31 cellular contexts compared by ENCODE assay signal in genomic region chr5:35600591-35600990, GRCh38. TPM values are rescaled to one million over a fixed set of nuclear protein-coding genes. Genes with fewer than 3 reads are reported as not detected.
A peak's percentile ranks its signal among the peaks of the same experiment; 100 is the strongest.
DNase-seq lines count a peak whose midpoint lies in the region; TF ChIP-seq lines count a peak whose summit lies in the region.
"Had no signal": no experiment of that assay in that cellular context is flagged by ENCODE, and none has a peak within 500 bp of the region (broad histone marks: within the 10 kb centered on the region; RNA-seq: fewer than 3 reads in every experiment).

No MANE protein-coding gene starts in this region.

- H3K27me3 Mint-ChIP-seq in endodermal cell (ENCODE audit: insufficient read depth) = peaks cover 24% of the 10 kb centered on the region

- H2BK120ac ChIP-seq in mesendoderm (ENCODE audit: low read depth, low read length) = no peak overlapping the region

- no peak overlapping the region for H3K9ac ChIP-seq in endodermal cell (ENCODE audit: extremely low read depth, low read length, poor library complexity, severe bottlenecking)
- no peak overlapping the region for H3K9ac ChIP-seq in mesendoderm (ENCODE audit: low read length)
- H3K9ac ChIP-seq: BLaER1; BLaER1 treated with 17β-estradiol and CSF1 and Interleukin-3, amounts not matched to agents 10 nM and 100 nM had no signal

- peak overlapping the region; percentile 46 for H3K27ac Mint-ChIP-seq in endodermal cell
- H3K27ac Mint-ChIP-seq: B cell; CD14-positive monocyte; CD4-positive, alpha-beta memory T cell; CD4-positive, alpha-beta T cell; CD4-positive, CD25-positive, alpha-beta regulatory T cell; CD8-positive, alpha-beta memory T cell; CD8-positive, alpha-beta T cell had no signal

- DNase-seq in endodermal cell = no peak
- peak; percentile 53 for DNase-seq in mesendoderm
- no peak for DNase-seq in effector memory CD4-positive, alpha-beta T cell
- no peak for DNase-seq in uterus
- DNase-seq: 8988T; ACHN; AML-193; BE2C; C1 segment of cervical spinal cord; Caco-2; Calu3; CD4-positive, alpha-beta memory T cell; CD4-positive, alpha-beta T cell; CD4-positive, CD25-positive, alpha-beta regulatory T cell; CD8-positive, alpha-beta memory T cell; CD8-positive, alpha-beta T cell; COR-L47; DMS 273 treated with DMSO at 0.1 percent for 48 hours; DMS153; DMS53; DMS79; DMS79 treated with DMSO at 0.1 percent for 48 hours; DND-41; EL had no signal

- H3K27ac ChIP-seq in endodermal cell (ENCODE audit: low read depth, low read length) = no peak overlapping the region
- H3K27ac ChIP-seq in mesendoderm (ENCODE audit: low read depth, low read length) = no peak overlapping the region
- no peak overlapping the region for H3K27ac ChIP-seq in effector memory CD4-positive, alpha-beta T cell (ENCODE audit: insufficient read depth, low read length, poor library complexity, severe bottlenecking)
- no peak overlapping the region for H3K27ac ChIP-seq in uterus
- H3K27ac ChIP-seq: 22Rv1; A549; BLaER1; BLaER1 treated with 17β-estradiol and CSF1 and Interleukin-3, amounts not matched to agents 10 nM and 100 nM; C4-2B had no signal

- no peak overlapping the region for H2AK5ac ChIP-seq in mesendoderm (ENCODE audit: low read length)

- TF ChIP-seq CTCF in endodermal cell (conservative IDR thresholded peaks at IDR 0.05) (no peak), uterus (IDR thresholded peaks at IDR 0.05) (no peak)

- H2BK15ac ChIP-seq in mesendoderm (replicated peaks; ENCODE audit: low read depth) = no peak overlapping the region

- H3K4me3 Mint-ChIP-seq in endodermal cell = no peak overlapping the region
- H3K4me3 Mint-ChIP-seq: B cell; CD14-positive monocyte; CD4-positive, alpha-beta memory T cell; CD4-positive, alpha-beta T cell; CD4-positive, CD25-positive, alpha-beta regulatory T cell; CD8-positive, alpha-beta memory T cell; CD8-positive, alpha-beta T cell had no signal

- intact Hi-C loops in uterus (cut with DNase I; ENCODE audit: low total_unique reads) = no loop called here

- H3K4me2 ChIP-seq in mesendoderm (ENCODE audit: low read length) = no peak overlapping the region
- H3K4me2 ChIP-seq: A549; BLaER1; BLaER1 treated with 17β-estradiol and CSF1 and Interleukin-3, amounts not matched to agents 10 nM and 100 nM had no signal

- peaks cover 16% of the 10 kb centered on the region for H3K4me1 Mint-ChIP-seq in endodermal cell
- H3K4me1 Mint-ChIP-seq: B cell; CD4-positive, alpha-beta memory T cell; CD4-positive, CD25-positive, alpha-beta regulatory T cell; CD8-positive, alpha-beta memory T cell had no signal

- H3K4me1 ChIP-seq in endodermal cell (ENCODE audit: control insufficient read depth, insufficient read depth, low read length) = no peaks in the 10 kb centered on the region
- H3K4me1 ChIP-seq in mesendoderm (ENCODE audit: control insufficient read depth, low read depth, low read length) = no peaks in the 10 kb centered on the region
- no peaks in the 10 kb centered on the region for H3K4me1 ChIP-seq in effector memory CD4-positive, alpha-beta T cell (ENCODE audit: control insufficient read depth, insufficient read depth, low read length, poor library complexity, severe bottlenecking)
- no peaks in the 10 kb centered on the region for H3K4me1 ChIP-seq in uterus
- H3K4me1 ChIP-seq: A549; BE2C; BLaER1; BLaER1 treated with 17β-estradiol and CSF1 and Interleukin-3, amounts not matched to agents 10 nM and 100 nM; Caco-2 had no signal

- H3K9me3 Mint-ChIP-seq in endodermal cell = peaks cover 62% of the 10 kb centered on the region

- H3K9me3 ChIP-seq in endodermal cell (ENCODE audit: control insufficient read depth, low read length) (peaks cover 61% of the 10 kb centered on the region), uterus (no peaks in the 10 kb centered on the region)
- H3K9me3 ChIP-seq in effector memory CD4-positive, alpha-beta T cell (ENCODE audit: control insufficient read depth, low read length) = no peaks in the 10 kb centered on the region
- H3K9me3 ChIP-seq: A549, BE2C, Caco-2 had no signal

- TF ChIP-seq POLR2A in uterus (IDR thresholded peaks at IDR 0.05) = no peak

- H3K4ac ChIP-seq in mesendoderm (ENCODE audit: low read depth, low read length) = no peak overlapping the region

- H4K5ac ChIP-seq in mesendoderm (ENCODE audit: low read length) = no peak overlapping the region

- no peaks in the 10 kb centered on the region for H3K36me3 Mint-ChIP-seq in endodermal cell (ENCODE audit: low read depth)
- H3K36me3 Mint-ChIP-seq: CD4-positive, alpha-beta memory T cell; CD4-positive, CD25-positive, alpha-beta regulatory T cell; CD8-positive, alpha-beta T cell had no signal

- no peak overlapping the region for H2BK5ac ChIP-seq in mesendoderm (ENCODE audit: low read length)

- no peaks in the 10 kb centered on the region for H3K79me2 ChIP-seq in mesendoderm (ENCODE audit: control insufficient read depth, insufficient read depth, low read length)

- no peak overlapping the region for H3K4me3 ChIP-seq in endodermal cell (ENCODE audit: low read length)
- H3K4me3 ChIP-seq in mesendoderm (ENCODE audit: low read length) = no peak overlapping the region
- H3K4me3 ChIP-seq in effector memory CD4-positive, alpha-beta T cell (ENCODE audit: insufficient read depth, low read depth, low read length, poor library complexity, severe bottlenecking) = no peak overlapping the region
- no peak overlapping the region for H3K4me3 ChIP-seq in uterus
- H3K4me3 ChIP-seq: A549; BLaER1; BLaER1 treated with 17β-estradiol and CSF1 and Interleukin-3, amounts not matched to agents 10 nM and 100 nM had no signal

- H3K23ac ChIP-seq in mesendoderm (ENCODE audit: low read length) = no peak overlapping the region

- H4K8ac ChIP-seq in mesendoderm (ENCODE audit: low read depth, low read length) = no peak overlapping the region

- H3K18ac ChIP-seq in mesendoderm (ENCODE audit: low read length) = no peak overlapping the region

- H3K27me3 ChIP-seq in endodermal cell (ENCODE audit: control insufficient read depth, insufficient read depth, low read length, poor library complexity, severe bottlenecking) (no peaks in the 10 kb centered on the region), mesendoderm (ENCODE audit: insufficient read depth, low read length, poor library complexity) (no peaks in the 10 kb centered on the region), uterus (no peaks in the 10 kb centered on the region)
- H3K27me3 ChIP-seq in effector memory CD4-positive, alpha-beta T cell (replicated peaks; ENCODE audit: control insufficient read depth, insufficient read depth, low read length, poor library complexity, severe bottlenecking) = no peaks in the 10 kb centered on the region
- H3K27me3 ChIP-seq: BE2C; BLaER1; BLaER1 treated with 17β-estradiol and CSF1 and Interleukin-3, amounts not matched to agents 10 nM and 100 nM had no signal

- no peak overlapping the region for H3K56ac ChIP-seq in mesendoderm (ENCODE audit: low read length)

- H3K36me3 ChIP-seq in endodermal cell (ENCODE audit: control insufficient read depth, insufficient read depth, low read length) = no peaks in the 10 kb centered on the region
- no peaks in the 10 kb centered on the region for H3K36me3 ChIP-seq in mesendoderm (ENCODE audit: control insufficient read depth, insufficient read depth, low read length)
- H3K36me3 ChIP-seq in effector memory CD4-positive, alpha-beta T cell (ENCODE audit: control insufficient read depth, insufficient read depth, low read length) = no peaks in the 10 kb centered on the region
- H3K36me3 ChIP-seq in uterus = no peaks in the 10 kb centered on the region
- H3K36me3 ChIP-seq: BE2C; BLaER1; BLaER1 treated with 17β-estradiol and CSF1 and Interleukin-3, amounts not matched to agents 10 nM and 100 nM had no signal

- H3K79me1 ChIP-seq in mesendoderm (ENCODE audit: low read length) = no peaks in the 10 kb centered on the region

RNA-seq across cellular contexts. Expression of gene SPEF2, which starts 17.1 kb away (rescaled TPM):
- 1 to 10 TPM; 3.3 to 4.0 TPM for total RNA-seq in endodermal cell
- 4.1 TPM for polyA plus RNA-seq in endodermal cell (2013, experiment 1 of 2)
- 5.3 TPM for polyA plus RNA-seq in endodermal cell (2013, experiment 2 of 2)
- polyA plus RNA-seq in mesendoderm (2013, experiment 1 of 2) = 0.34 TPM
- 0.36 TPM for polyA plus RNA-seq in mesendoderm (2013, experiment 2 of 2)
- 10 to 100 TPM in 3 of 4 donors, 1 to 10 TPM in 1; 3.3 to 71.0 (median 20.9) TPM for total RNA-seq in uterus
